9 cellular contexts compared by ENCODE assay signal in the genomic region with DNA sequence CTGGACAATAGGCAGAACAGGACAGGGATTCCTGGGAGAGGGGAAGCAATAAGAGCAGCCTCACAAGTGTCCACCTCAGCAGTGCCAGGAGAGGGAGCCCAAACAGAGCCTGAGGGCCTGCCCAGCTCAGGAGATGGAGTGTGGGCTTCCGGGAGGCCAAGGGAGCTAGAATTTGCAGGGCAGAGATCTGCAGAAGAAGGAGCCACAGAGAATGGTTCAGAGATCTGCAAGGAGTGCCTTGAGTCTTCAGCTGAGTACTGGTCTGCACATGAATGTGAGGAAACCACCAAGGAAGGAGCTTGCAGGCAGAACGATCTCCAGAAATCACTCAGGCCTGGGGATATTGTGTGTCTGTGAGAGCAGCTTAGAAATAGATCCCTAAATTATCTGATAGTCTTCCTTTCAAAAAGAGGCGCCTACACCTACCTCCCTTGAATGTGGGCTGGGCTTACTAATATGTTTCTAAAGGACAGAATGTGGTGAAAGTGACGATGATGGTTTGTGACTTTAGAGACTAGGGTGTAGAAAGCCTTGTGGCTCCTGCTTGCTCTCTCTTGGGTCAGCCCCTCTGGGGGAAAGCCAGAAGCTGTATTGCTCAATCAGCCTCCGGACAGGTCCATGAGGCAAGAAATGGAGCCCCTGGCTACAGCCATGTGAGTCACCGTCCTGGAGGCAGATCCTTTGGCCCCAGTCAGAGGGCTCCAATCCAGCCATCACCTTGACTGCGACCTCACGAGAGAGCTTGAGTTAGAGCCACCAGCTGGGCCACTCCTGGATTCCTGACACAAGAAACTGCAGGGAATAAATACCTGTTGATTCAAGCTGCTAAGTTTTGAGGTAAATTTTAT. TPM values are rescaled to one million over a fixed set of nuclear protein-coding genes. Genes with fewer than 3 reads are reported as not detected.
DNase-seq lines count a peak whose midpoint lies in the region; ATAC-seq and TF ChIP-seq lines count a peak whose summit lies in the region.
"Had no signal": no experiment of that assay in that cellular context is flagged by ENCODE, and none has a peak within 500 bp of the region (broad histone marks: within the 10 kb centered on the region; RNA-seq: fewer than 3 reads in every experiment).

No MANE protein-coding gene starts in this region.

- POLR2A ChIA-PET in CD8-positive, alpha-beta T cell (lab: Charles Lee): no interaction called here

- peaks cover 3% of the 10 kb centered on the region for H3K4me1 Mint-ChIP-seq in CD8-positive, alpha-beta T cell (ENCODE audit: low read depth)
- H3K4me1 Mint-ChIP-seq in progenitor cell of endocrine pancreas (ENCODE audit: low read depth): peaks cover 12% of the 10 kb centered on the region

- no peaks in the 10 kb centered on the region for H3K36me3 Mint-ChIP-seq in CD8-positive, alpha-beta T cell
- H3K36me3 Mint-ChIP-seq in progenitor cell of endocrine pancreas (ENCODE audit: insufficient read depth): no peaks in the 10 kb centered on the region

- peaks cover 9% of the 10 kb centered on the region for H3K27me3 Mint-ChIP-seq in CD8-positive, alpha-beta T cell (ENCODE audit: low read depth)
- peaks cover 19% of the 10 kb centered on the region for H3K27me3 Mint-ChIP-seq in progenitor cell of endocrine pancreas

- no peaks in the 10 kb centered on the region for H3K9me3 Mint-ChIP-seq in CD8-positive, alpha-beta T cell
- no peaks in the 10 kb centered on the region for H3K9me3 Mint-ChIP-seq in progenitor cell of endocrine pancreas (ENCODE audit: low read depth)

- no peaks in the 10 kb centered on the region for H3K36me3 ChIP-seq in CD8-positive, alpha-beta T cell (ENCODE audit: insufficient read depth, low read length)

- no peak overlapping the region for H3K27ac ChIP-seq in CD8-positive, alpha-beta T cell (ENCODE audit: low read depth, low read length)
- no peak overlapping the region for H3K27ac ChIP-seq in VCaP
- no peak overlapping the region for H3K27ac ChIP-seq in foreskin keratinocyte
- H3K27ac ChIP-seq: KMS-11 had no signal

- no peak for TF ChIP-seq CTCF in CD8-positive, alpha-beta T cell (IDR thresholded peaks at IDR 0.05)
- TF ChIP-seq CTCF in VCaP (conservative IDR thresholded peaks at IDR 0.05) (peak; percentile 82), foreskin keratinocyte (conservative IDR thresholded peaks at IDR 0.05) (peak; percentile 52), progenitor cell of endocrine pancreas (IDR thresholded peaks at IDR 0.05; ENCODE audit: unreplicated experiment) (peak; percentile 60)

- H3K4me1 ChIP-seq in CD8-positive, alpha-beta T cell (ENCODE audit: insufficient read depth, low read length): peaks cover 4% of the 10 kb centered on the region
- H3K4me1 ChIP-seq in foreskin keratinocyte: no peaks in the 10 kb centered on the region

- CTCF ChIA-PET in CD8-positive, alpha-beta T cell (lab: Charles Lee): interaction anchor here (0.8 to 2.7 kb wide), 10 partner anchors 8 to 46 kb away, joined by 3 to 19 read pairs (median 4); no protein-coding TSS in a partner anchor

- ATAC-seq in CD8-positive, alpha-beta T cell: peak; percentile 56
- peak; percentile 72 for ATAC-seq in GM19035 (IDR thresholded peaks at IDR 0.05; ENCODE audit: unreplicated experiment)
- peak; percentile 51 for ATAC-seq in foreskin keratinocyte

- intact Hi-C loops in CD8-positive, alpha-beta T cell (cut with DNase I, micrococcal nuclease): loop anchor here (1.0 kb wide), 1 partner anchor 40 kb away; no protein-coding TSS in a partner anchor

- peak in 2 of 7 experiments; percentile 26 to 35 for DNase-seq in CD8-positive, alpha-beta T cell
- peak; percentile 55 to 61 for DNase-seq in Kasumi-1 (lab: John Stamatoyannopoulos, UW)
- peak in 1 of 2 donors; percentile 14 for DNase-seq in foreskin keratinocyte
- no peak for DNase-seq in progenitor cell of endocrine pancreas (ENCODE audit: low spot score, unreplicated experiment)
- no peak for DNase-seq in NCI-H774 (lab: John Stamatoyannopoulos, UW)
- no peak for DNase-seq in NCI-H187 (lab: John Stamatoyannopoulos, UW)

- no peak overlapping the region for H3K27ac Mint-ChIP-seq in CD8-positive, alpha-beta T cell
- H3K27ac Mint-ChIP-seq in progenitor cell of endocrine pancreas: no peak overlapping the region

- H3K27me3 ChIP-seq in CD8-positive, alpha-beta T cell (ENCODE audit: insufficient read depth, low read length): no peaks in the 10 kb centered on the region
- no peaks in the 10 kb centered on the region for H3K27me3 ChIP-seq in foreskin keratinocyte

- H3K4me3 Mint-ChIP-seq in CD8-positive, alpha-beta T cell: no peak overlapping the region
- H3K4me3 Mint-ChIP-seq in progenitor cell of endocrine pancreas (ENCODE audit: low read depth): no peak overlapping the region

- H3K9me3 ChIP-seq in CD8-positive, alpha-beta T cell (ENCODE audit: low read length): no peaks in the 10 kb centered on the region

- no peak overlapping the region for H3K4me3 ChIP-seq in CD8-positive, alpha-beta T cell (ENCODE audit: low read depth, low read length)

RNA-seq across cellular contexts. Expression of a gene that starts 7.6 kb away (rescaled TPM):
- 100 to 1,000 TPM; 125 to 126 TPM for total RNA-seq in CD8-positive, alpha-beta T cell
- total RNA-seq in foreskin keratinocyte (76.8 and 92.5 TPM in 2 replicates), progenitor cell of endocrine pancreas (18.3 and 23.5 TPM in 2 replicates)
- polyA plus RNA-seq in foreskin keratinocyte: 22.6 and 23.2 TPM in 2 replicates

Comparison
In these comparisons a context has a peak if more than half of its experiments do, and no peak if none do; other contexts are left out.
1. DNase-seq: peak in Kasumi-1 (2 of 2); none in progenitor cell of endocrine pancreas (single experiment), NCI-H774 (single experiment) and NCI-H187 (0 of 2).
2. Peak in every context shown above with its lines, with median percentiles within 50 percentile points of each other: ATAC-seq.